In genomic region chr15:73596214-73596613, GRCh38 we compare ENCODE assay signal across 17 cellular contexts. TPM values are rescaled to one million over a fixed set of nuclear protein-coding genes. Genes with fewer than 3 reads are reported as not detected.
DNase-seq lines count a peak whose midpoint lies in the region; ATAC-seq and TF ChIP-seq lines count a peak whose summit lies in the region.
"Had no signal": no experiment of that assay in that cellular context is flagged by ENCODE, and none has a peak within 500 bp of the region (broad histone marks: within the 10 kb centered on the region; RNA-seq: fewer than 3 reads in every experiment).

No MANE protein-coding gene starts in this region.

- H3K9me3 Mint-ChIP-seq in MCF 10A (ENCODE audit: unreplicated experiment) (no peaks in the 10 kb centered on the region), mesothelial cell of epicardium (no peaks in the 10 kb centered on the region)
- H3K9me3 Mint-ChIP-seq in CD4-positive, alpha-beta memory T cell = no peaks in the 10 kb centered on the region
- H3K9me3 Mint-ChIP-seq: activated naive CD8-positive, alpha-beta T cell treated with anti-CD3 and anti-CD28 coated beads for 36 hours had no signal

- peaks cover 23% of the 10 kb centered on the region for H3K4me1 Mint-ChIP-seq in MCF 10A (ENCODE audit: insufficient read depth, unreplicated experiment)
- H3K4me1 Mint-ChIP-seq in mesothelial cell of epicardium = peaks cover 40% of the 10 kb centered on the region
- H3K4me1 Mint-ChIP-seq in CD4-positive, alpha-beta memory T cell = peaks cover 17 to 49% (median 29%) of the 10 kb centered on the region in 4 donors

- H3K9ac ChIP-seq in mammary epithelial cell (ENCODE audit: insufficient read depth, low read length) = no peak overlapping the region

- no peak overlapping the region for H3K4me2 ChIP-seq in mammary epithelial cell (ENCODE audit: insufficient read depth, low read depth, low read length)

- H3K27me3 ChIP-seq in mammary epithelial cell (ENCODE audit: insufficient read depth, low read length) = no peaks in the 10 kb centered on the region
- H3K27me3 ChIP-seq in aorta (ENCODE audit: control insufficient read depth in 1 of 2, insufficient read depth in 2 of 2, low read length in 1 of 2) = no peaks in the 10 kb centered on the region
- no peaks in the 10 kb centered on the region for H3K27me3 ChIP-seq in CD4-positive, alpha-beta memory T cell (ENCODE audit: insufficient read depth, low read length)
- H3K27me3 ChIP-seq: heart left ventricle had no signal

- no peak overlapping the region for H3K4me3 ChIP-seq in mammary epithelial cell (replicated peaks in 1 of 3; ENCODE audit: insufficient read depth in 1 of 3, low read depth in 2 of 3, low read length in 3 of 3)
- H3K4me3 ChIP-seq in astrocyte of the spinal cord (ENCODE audit: low read depth, low read length) = no peak overlapping the region
- H3K4me3 ChIP-seq in aorta (ENCODE audit: low read length in 2 of 2) = no peak overlapping the region
- no peak overlapping the region for H3K4me3 ChIP-seq in CD4-positive, alpha-beta memory T cell (ENCODE audit: low read length in 2 of 2)
- H3K4me3 ChIP-seq: heart left ventricle had no signal

- H2AFZ ChIP-seq in mammary epithelial cell (ENCODE audit: low read depth, low read length) = no peak overlapping the region

- BruUV-seq in mammary epithelial cell (replicated peaks; lab: Mats Ljungman, UMichigan) = no TSS peak
- no TSS peak for BruUV-seq in MCF 10A (replicated peaks; lab: Mats Ljungman, UMichigan)

- no peaks in the 10 kb centered on the region for H4K20me1 ChIP-seq in mammary epithelial cell (ENCODE audit: insufficient read depth, low read length)

- H3K9me3 ChIP-seq in mammary epithelial cell (replicated peaks; ENCODE audit: insufficient read depth, low read length) (no peaks in the 10 kb centered on the region), aorta (ENCODE audit: control insufficient read depth, low read length) (no peaks in the 10 kb centered on the region)
- H3K9me3 ChIP-seq in CD4-positive, alpha-beta memory T cell (ENCODE audit: control insufficient read depth in 1 of 2, low read length in 2 of 2) = no peaks in the 10 kb centered on the region
- H3K9me3 ChIP-seq: heart left ventricle had no signal

- DNase-seq in mammary epithelial cell (no peak), MCF 10A (ENCODE audit: unreplicated experiment) (no peak), astrocyte of the spinal cord (ENCODE audit: low read depth, low spot score) (peak; percentile 5), mesothelial cell of epicardium (ENCODE audit: low spot score in 2 of 2, unreplicated experiment in 2 of 2) (no peak), aorta (no peak), DMS153 treated with DMSO at 0.1 percent for 48 hours (lab: John Stamatoyannopoulos, UW; ENCODE audit: unreplicated experiment) (no peak)
- no peak for DNase-seq in stimulated activated CD4-positive, alpha-beta T cell treated with anti-CD3 and anti-CD28 coated beads, Interleukin-4, amount 100 ng/mL, for 24 hours
- no peak for DNase-seq in CD4-positive, alpha-beta memory T cell
- DNase-seq: ACHN; activated naive CD8-positive, alpha-beta T cell treated with anti-CD3 and anti-CD28 coated beads for 36 hours; heart left ventricle; NCI-H2081 treated with DMSO at 0.1 percent for 48 hours; NCI-H82; RPMI8226; substantia nigra; SW 1271 had no signal

- no peak for TF ChIP-seq CTCF in mammary epithelial cell (conservative IDR thresholded peaks at IDR 0.05 in 1 of 2, IDR thresholded peaks at IDR 0.05 in 1 of 2; ENCODE audit: extremely low read depth in 1 of 2, insufficient read depth in 1 of 2, low read depth in 1 of 2, low read length in 2 of 2)
- TF ChIP-seq CTCF in MCF 10A (IDR thresholded peaks at IDR 0.05; ENCODE audit: unreplicated experiment) = no peak
- no peak for TF ChIP-seq CTCF in astrocyte of the spinal cord (IDR thresholded peaks at IDR 0.05; ENCODE audit: low read depth, low read length)
- no peak for TF ChIP-seq CTCF in mesothelial cell of epicardium (IDR thresholded peaks at IDR 0.05; ENCODE audit: unreplicated experiment)

- no peaks in the 10 kb centered on the region for H3K27me3 Mint-ChIP-seq in MCF 10A (ENCODE audit: insufficient read depth, unreplicated experiment)
- H3K27me3 Mint-ChIP-seq in mesothelial cell of epicardium (ENCODE audit: low read depth) = no peaks in the 10 kb centered on the region
- H3K27me3 Mint-ChIP-seq in CD4-positive, alpha-beta memory T cell = no peaks in the 10 kb centered on the region
- H3K27me3 Mint-ChIP-seq: activated naive CD8-positive, alpha-beta T cell treated with anti-CD3 and anti-CD28 coated beads for 36 hours had no signal

- H3K36me3 ChIP-seq in mammary epithelial cell (ENCODE audit: insufficient read depth, low read length) = peaks cover 4% of the 10 kb centered on the region
- peaks cover 0 to 3% of the 10 kb centered on the region in 2 donors for H3K36me3 ChIP-seq in aorta (ENCODE audit: control insufficient read depth in 1 of 2, insufficient read depth in 2 of 2, low read length in 1 of 2)
- H3K36me3 ChIP-seq in CD4-positive, alpha-beta memory T cell (ENCODE audit: insufficient read depth, low read length) = no peaks in the 10 kb centered on the region

- peak; percentile 11 for ATAC-seq in aorta (ENCODE audit: low FRiP score)
- ATAC-seq: activated CD4-positive, CD25-positive, alpha-beta regulatory T cell treated with anti-CD3 and anti-CD28 coated beads, Interleukin-2, amount 50 U/mL, for 24 hours had no signal

- POLR2A ChIA-PET in MCF 10A (lab: Yijun Ruan, JAX) = interaction anchor here (1.3 to 15.9 kb wide), 2 partner anchors 21 to 32 kb away, joined by 4 to 270 read pairs; partner anchors contain the start of gene NPTN
- POLR2A ChIA-PET in CD4-positive, alpha-beta memory T cell (lab: Charles Lee; ENCODE audit: partially characterized antibody) = no interaction called here

- H3K27ac Mint-ChIP-seq in MCF 10A (ENCODE audit: low read depth, unreplicated experiment) (no peak overlapping the region), mesothelial cell of epicardium (peak overlapping the region; percentile 27)
- peak overlapping the region in 2 of 7 donors; percentile 28 to 79 for H3K27ac Mint-ChIP-seq in CD4-positive, alpha-beta memory T cell
- H3K27ac Mint-ChIP-seq: activated naive CD8-positive, alpha-beta T cell treated with anti-CD3 and anti-CD28 coated beads for 36 hours had no signal

- in situ Hi-C loops in mammary epithelial cell (cut with MboI; ENCODE audit: low sequenced_read_pairs in 2 of 2) = no loop called here
- in situ Hi-C loops in astrocyte of the spinal cord (cut with HindIII; ENCODE audit: low sequenced_read_pairs) = no loop called here

- H3K4me1 ChIP-seq in mammary epithelial cell (ENCODE audit: insufficient read depth, low read length) (peaks cover 37% of the 10 kb centered on the region), aorta (ENCODE audit: control insufficient read depth in 1 of 2, insufficient read depth in 2 of 2, low read length in 2 of 2) (peaks cover 13 to 18% of the 10 kb centered on the region in 2 donors)
- no peaks in the 10 kb centered on the region for H3K4me1 ChIP-seq in CD4-positive, alpha-beta memory T cell (ENCODE audit: insufficient read depth, low read length)

- H3K27ac ChIP-seq in mammary epithelial cell (ENCODE audit: insufficient read depth, low read depth, low read length) = peak overlapping the region; percentile 9
- peak overlapping the region in 1 of 2 donors; percentile 82 for H3K27ac ChIP-seq in aorta (ENCODE audit: low read depth in 1 of 2, low read length in 2 of 2)
- no peak overlapping the region for H3K27ac ChIP-seq in CD4-positive, alpha-beta memory T cell (ENCODE audit: low read depth, low read length)

- WGBS in mammary epithelial cell (ENCODE audit: low coverage, missing lambda C conversion rate) = 0% methylated on average over 1 of the region's 1 CpG
- 4 to 6% methylated on average over 1 of the region's 1 CpG for WGBS in aorta, 2 donors

- H3K4me3 Mint-ChIP-seq in MCF 10A (ENCODE audit: unreplicated experiment) (no peak overlapping the region), mesothelial cell of epicardium (no peak overlapping the region)
- no peak overlapping the region for H3K4me3 Mint-ChIP-seq in CD4-positive, alpha-beta memory T cell
- H3K4me3 Mint-ChIP-seq: activated naive CD8-positive, alpha-beta T cell treated with anti-CD3 and anti-CD28 coated beads for 36 hours had no signal

- peaks cover 100% of the 10 kb centered on the region for H3K79me2 ChIP-seq in mammary epithelial cell (ENCODE audit: insufficient read depth, low read length)

- peaks cover 17% of the 10 kb centered on the region for H3K36me3 Mint-ChIP-seq in MCF 10A (ENCODE audit: insufficient read depth, unreplicated experiment)
- peaks cover 8% of the 10 kb centered on the region for H3K36me3 Mint-ChIP-seq in mesothelial cell of epicardium
- peaks cover 20 to 22% of the 10 kb centered on the region in 2 donors for H3K36me3 Mint-ChIP-seq in CD4-positive, alpha-beta memory T cell

- dilution Hi-C loops in mammary epithelial cell (cut with HindIII; ENCODE audit: low sequenced_read_pairs) = loop anchor here (5.0 kb wide), 2 partner anchors 36 to 39 kb away; partner anchors contain the start of gene NPTN

- CTCF ChIA-PET in mammary epithelial cell (lab: Charles Lee; ENCODE audit: low non-redundant PET) = no interaction called here
- CTCF ChIA-PET in MCF 10A (lab: Yijun Ruan, JAX) = interaction anchor here (0.6 to 2.0 kb wide), 3 partner anchors 13 to 40 kb away, joined by 3 to 8 read pairs (median 3); no protein-coding TSS in a partner anchor
- CTCF ChIA-PET in CD4-positive, alpha-beta memory T cell (lab: Charles Lee; ENCODE audit: partially characterized antibody) = interaction anchor here (1.0 to 1.3 kb wide), 3 partner anchors 10 to 81 kb away, joined by 3 to 4 read pairs (median 3); no protein-coding TSS in a partner anchor

- intact Hi-C loops in mammary epithelial cell (cut with micrococcal nuclease) (no loop called here), MCF 10A (cut with micrococcal nuclease) (loop anchor here (5.0 kb wide), 1 partner anchor 36 kb away; the partner anchor contains the start of gene NPTN), aorta (cut with DNase I) (loop anchor here in 1 of 2 donors (5.0 kb wide), 1 partner anchor 36 kb away; the partner anchor contains the start of gene NPTN)
- intact Hi-C loops in CD4-positive, alpha-beta memory T cell (cut with micrococcal nuclease) = no loop called here

RNA-seq across cellular contexts. Expression of gene NPTN, which starts 37.0 kb away (rescaled TPM):
- total RNA-seq in mammary epithelial cell (100 to 1,000 TPM; 118 to 143 TPM), MCF 10A (2022) (71.0 and 78.9 TPM in 2 replicates), mesothelial cell of epicardium (102 to 116 TPM (median 109 TPM) in 3 replicates), aorta (100 to 1,000 TPM; 169 to 221 TPM)
- polyA plus RNA-seq in mammary epithelial cell (206 TPM), aorta (100 to 1,000 TPM; 128 to 173 TPM)
- polyA minus RNA-seq in mammary epithelial cell = 246 TPM
- 10 to 100 TPM; 36.5 to 36.6 TPM for total RNA-seq in CD4-positive, alpha-beta memory T cell
- polyA plus RNA-seq in CD4-positive, alpha-beta memory T cell = 10 to 100 TPM; 33.5 to 39.8 TPM
